Comparison of ENCODE assay signal across 16 cellular contexts in the genomic region with DNA sequence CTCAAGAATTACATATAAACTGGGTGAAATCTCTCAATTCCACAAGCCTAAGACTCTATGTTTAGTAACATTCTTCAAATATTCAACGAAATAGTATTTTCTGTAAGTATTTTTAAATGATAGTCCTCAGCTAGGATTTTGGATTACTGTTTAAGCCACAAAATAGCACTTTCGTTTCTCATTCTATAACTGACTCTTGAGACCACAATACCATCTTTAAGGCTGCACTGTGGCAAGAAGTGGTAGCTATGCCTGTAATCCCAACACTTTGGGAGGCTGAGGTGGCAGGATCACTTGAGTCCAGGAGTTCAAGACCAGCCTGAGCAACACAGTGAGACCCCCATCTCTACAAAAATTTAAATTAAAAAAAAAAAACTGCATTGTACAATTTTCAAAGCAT.
DNase-seq lines count a peak whose midpoint lies in the region; ATAC-seq and TF ChIP-seq lines count a peak whose summit lies in the region.
"Had no signal": no experiment of that assay in that cellular context is flagged by ENCODE, and none has a peak within 500 bp of the region (broad histone marks: within the 10 kb centered on the region; RNA-seq: fewer than 3 reads in every experiment).

No MANE protein-coding gene starts in this region.

- no peak overlapping the region for H3K27ac ChIP-seq in breast epithelium
- no peak overlapping the region for H3K27ac ChIP-seq in heart left ventricle

- TF ChIP-seq CTCF in MCF 10A (IDR thresholded peaks at IDR 0.05; ENCODE audit: unreplicated experiment) (no peak), breast epithelium (IDR thresholded peaks at IDR 0.05) (no peak), foreskin fibroblast (IDR thresholded peaks at IDR 0.05; ENCODE audit: low read depth, low read length) (no peak), heart left ventricle (IDR thresholded peaks at IDR 0.05) (no peak)

- intact Hi-C loops in MCF 10A (cut with micrococcal nuclease), result loop anchor here (1.0 kb wide), 1 partner anchor 246 kb away; no protein-coding TSS in a partner anchor
- intact Hi-C loops in breast epithelium (cut with DNase I; ENCODE audit: low total_unique reads), result no loop called here
- intact Hi-C loops in heart left ventricle (cut with DNase I), result loop anchor here in 1 of 10 donors (5.0 kb wide), 1 partner anchor 44 kb away; no protein-coding TSS in a partner anchor
- intact Hi-C loops in activated CD4-positive, alpha-beta memory T cell treated with anti-CD3 and anti-CD28 coated beads for 36 hours (cut with micrococcal nuclease), result no loop called here

- H3K9me3 ChIP-seq in breast epithelium (no peaks in the 10 kb centered on the region), heart left ventricle (no peaks in the 10 kb centered on the region)

- H3K4me1 ChIP-seq in breast epithelium (no peaks in the 10 kb centered on the region), heart left ventricle (peaks cover 0 to 16% (median 1%) of the 10 kb centered on the region in 12 donors)

- peaks cover 9% of the 10 kb centered on the region for H3K4me1 Mint-ChIP-seq in MCF 10A (ENCODE audit: insufficient read depth, unreplicated experiment)
- peaks cover 6% of the 10 kb centered on the region for H3K4me1 Mint-ChIP-seq in activated CD4-positive, alpha-beta memory T cell treated with anti-CD3 and anti-CD28 coated beads for 36 hours (ENCODE audit: low read depth)
- H3K4me1 Mint-ChIP-seq: brain, endodermal cell had no signal

- peak; percentile 51 for ATAC-seq in HG02870 (IDR thresholded peaks at IDR 0.05; ENCODE audit: unreplicated experiment)
- no peak for ATAC-seq in heart left ventricle
- ATAC-seq: HepG2, Panc1 had no signal

- H3K36me3 ChIP-seq in breast epithelium (no peaks in the 10 kb centered on the region), heart left ventricle (peaks cover 0 to 16% (median 4%) of the 10 kb centered on the region in 9 donors)

- 62 to 71% (median 69%) methylated on average over 2 of the region's 2 CpGs for WGBS in heart left ventricle, 4 donors

- peaks cover 7% of the 10 kb centered on the region for H3K36me3 Mint-ChIP-seq in MCF 10A (ENCODE audit: insufficient read depth, unreplicated experiment)
- H3K36me3 Mint-ChIP-seq in activated CD4-positive, alpha-beta memory T cell treated with anti-CD3 and anti-CD28 coated beads for 36 hours, result no peaks in the 10 kb centered on the region

- TSS peak; percentile 2 for BruUV-seq in MCF 10A (replicated peaks; lab: Mats Ljungman, UMichigan)

- no peak for DNase-seq in MCF 10A (ENCODE audit: unreplicated experiment)
- DNase-seq in breast epithelium (ENCODE audit: low spot score in 2 of 2), result no peak
- peak; percentile 67 for DNase-seq in MV-4-11 (lab: John Stamatoyannopoulos, UW)
- no peak for DNase-seq in foreskin fibroblast
- DNase-seq in HuH-7 (ENCODE audit: low spot score), result no peak
- no peak for DNase-seq in heart left ventricle
- DNase-seq in activated CD4-positive, alpha-beta memory T cell treated with anti-CD3 and anti-CD28 coated beads for 36 hours, result no peak
- DNase-seq: activated CD4-positive, alpha-beta T cell treated with anti-CD3 and anti-CD28 coated beads, Interleukin-2, amount 50 U/mL, for 1 hour; activated gamma-delta T cell; NCI-H1417 had no signal

- TF ChIP-seq POLR2A in breast epithelium (IDR thresholded peaks at IDR 0.05), result no peak
- no peak for TF ChIP-seq POLR2A in heart left ventricle (IDR thresholded peaks at IDR 0.05)

- H3K9me3 Mint-ChIP-seq in MCF 10A (ENCODE audit: unreplicated experiment), result no peaks in the 10 kb centered on the region
- H3K9me3 Mint-ChIP-seq in activated CD4-positive, alpha-beta memory T cell treated with anti-CD3 and anti-CD28 coated beads for 36 hours, result no peaks in the 10 kb centered on the region
- H3K9me3 Mint-ChIP-seq: brain; endodermal cell; T-helper 1 cell treated with Interleukin-12 subunit alpha and Interleukin-12 subunit beta and Interleukin-4 antibody, amounts not matched to agents 30 μg/mL and 1 μg/mL, for 36 hours had no signal

- POLR2A ChIA-PET in MCF 10A (lab: Yijun Ruan, JAX), result interaction anchor here (0.6 to 2.2 kb wide), 8 partner anchors 51 to 376 kb away, joined by 3 to 5 read pairs (median 3); partner anchors contain the start of gene ZNF678
- POLR2A ChIA-PET in activated CD4-positive, alpha-beta memory T cell treated with anti-CD3 and anti-CD28 coated beads for 36 hours (lab: Charles Lee), result no interaction called here

- no peak overlapping the region for H3K4me3 Mint-ChIP-seq in MCF 10A (ENCODE audit: unreplicated experiment)
- H3K4me3 Mint-ChIP-seq in activated CD4-positive, alpha-beta memory T cell treated with anti-CD3 and anti-CD28 coated beads for 36 hours, result no peak overlapping the region
- H3K4me3 Mint-ChIP-seq: brain; endodermal cell; T-helper 1 cell treated with Interleukin-12 subunit alpha and Interleukin-12 subunit beta and Interleukin-4 antibody, amounts not matched to agents 30 μg/mL and 1 μg/mL, for 36 hours had no signal

- no peak overlapping the region for H3K4me3 ChIP-seq in breast epithelium
- no peak overlapping the region for H3K4me3 ChIP-seq in foreskin fibroblast (ENCODE audit: low read depth in 1 of 2, low read length in 2 of 2)
- no peak overlapping the region for H3K4me3 ChIP-seq in heart left ventricle

- H3K27me3 ChIP-seq in breast epithelium (no peaks in the 10 kb centered on the region), heart left ventricle (no peaks in the 10 kb centered on the region)

- H3K27ac Mint-ChIP-seq in MCF 10A (ENCODE audit: low read depth, unreplicated experiment), result peak overlapping the region; percentile 73
- H3K27ac Mint-ChIP-seq in activated CD4-positive, alpha-beta memory T cell treated with anti-CD3 and anti-CD28 coated beads for 36 hours, result no peak overlapping the region
- H3K27ac Mint-ChIP-seq: endodermal cell had no signal

- H3K27me3 Mint-ChIP-seq in MCF 10A (ENCODE audit: insufficient read depth, unreplicated experiment), result no peaks in the 10 kb centered on the region
- peaks cover 22% of the 10 kb centered on the region for H3K27me3 Mint-ChIP-seq in activated CD4-positive, alpha-beta memory T cell treated with anti-CD3 and anti-CD28 coated beads for 36 hours
- H3K27me3 Mint-ChIP-seq: brain had no signal

- CTCF ChIA-PET in MCF 10A (lab: Yijun Ruan, JAX), result interaction anchor here (0.6 to 1.9 kb wide), 4 partner anchors 14 to 133 kb away, joined by 3 to 6 read pairs (median 3); no protein-coding TSS in a partner anchor
- CTCF ChIA-PET in activated CD4-positive, alpha-beta memory T cell treated with anti-CD3 and anti-CD28 coated beads for 36 hours (lab: Charles Lee), result no interaction called here
